ENCODE assay signal across 8 cellular contexts in genomic region chr1:150970818-150971582, GRCh38. TPM values are rescaled to one million over a fixed set of nuclear protein-coding genes. Genes with fewer than 3 reads are reported as not detected.
DNase-seq lines count a peak whose midpoint lies in the region; ATAC-seq and TF ChIP-seq lines count a peak whose summit lies in the region.

No MANE protein-coding gene starts in this region.

- no peak for TF ChIP-seq POLR2A in sigmoid colon (IDR thresholded peaks at IDR 0.05)

- peaks cover 28 to 31% (median 29%) of the 10 kb centered on the region in 4 donors for H3K36me3 ChIP-seq in sigmoid colon

- H3K27ac ChIP-seq in sigmoid colon, result peak overlapping the region; percentile 93 to 99 (median 96)

- peak overlapping the region in 2 of 4 donors; percentile 10 to 13 for H3K4me3 ChIP-seq in sigmoid colon

- no peaks in the 10 kb centered on the region for H3K27me3 ChIP-seq in sigmoid colon

- peak overlapping the region; percentile 93 for H3K4me3 Mint-ChIP-seq in activated naive CD8-positive, alpha-beta T cell

- no peak for TF ChIP-seq EP300 in sigmoid colon (IDR thresholded peaks at IDR 0.05)

- H3K4me1 ChIP-seq in sigmoid colon, result peaks cover 0 to 54% (median 49%) of the 10 kb centered on the region in 4 donors

- no peaks in the 10 kb centered on the region for H3K36me3 Mint-ChIP-seq in activated naive CD8-positive, alpha-beta T cell

- H3K27me3 Mint-ChIP-seq in activated naive CD8-positive, alpha-beta T cell, result no peaks in the 10 kb centered on the region

- ATAC-seq in left ventricle myocardium superior (peak; percentile 83), GM21423 (IDR thresholded peaks at IDR 0.05; ENCODE audit: unreplicated experiment) (no peak)

- DNase-seq in HCEC 1CT (peak; percentile 48), left ventricle myocardium superior (peak; percentile 86), sigmoid colon (peak; percentile 93), HUDEP-2 (lab: John Stamatoyannopoulos, UW; ENCODE audit: unreplicated experiment in 76 of 76) (no peak), T-helper 9 cell (no peak)
- DNase-seq in stimulated activated CD4-positive, alpha-beta T cell treated with anti-CD3 and anti-CD28 coated beads, Interleukin-15, amount 100 ng/mL, for 24 hours, result no peak

- peaks cover 38% of the 10 kb centered on the region for H3K4me1 Mint-ChIP-seq in activated naive CD8-positive, alpha-beta T cell (ENCODE audit: low read depth)

- H3K9me3 ChIP-seq in sigmoid colon, result no peaks in the 10 kb centered on the region

- no peak for TF ChIP-seq CTCF in sigmoid colon (IDR thresholded peaks at IDR 0.05)

- H3K27ac Mint-ChIP-seq in activated naive CD8-positive, alpha-beta T cell, result peak overlapping the region; percentile 90

- no peaks in the 10 kb centered on the region for H3K9me3 Mint-ChIP-seq in activated naive CD8-positive, alpha-beta T cell (ENCODE audit: low read depth)

- WGBS in sigmoid colon, 2 donors, result 58 to 69% methylated on average over 11 of the region's 11 CpGs

- intact Hi-C loops in left ventricle myocardium superior (cut with micrococcal nuclease), result no loop called here
- intact Hi-C loops in sigmoid colon (cut with DNase I), result loop anchor here (5.0 kb wide), 1 partner anchor 44 kb away; the partner anchor contains the start of gene SETDB1

RNA-seq across cellular contexts. Expression of gene CERS2, which starts 3.6 kb away (rescaled TPM):
- 83.2 TPM for total RNA-seq in left ventricle myocardium superior
- 100 to 1,000 TPM in 1 of 4 donors, 10 to 100 TPM in 3; 68.7 to 103 (median 79.1) TPM for total RNA-seq in sigmoid colon
- 100 to 1,000 TPM in 1 of 3 donors, 10 to 100 TPM in 2; 50.6 to 115 (median 97.8) TPM for polyA plus RNA-seq in sigmoid colon

RNA-seq across cellular contexts. Expression of gene ANXA9, which starts 11.1 kb away (rescaled TPM):
- 0.27 TPM for total RNA-seq in left ventricle myocardium superior
- total RNA-seq in sigmoid colon, result under 1 TPM in 1 of 4 donors, not detected in 3; 0.36 TPM
- polyA plus RNA-seq in sigmoid colon, result under 1 TPM in 2 of 3 donors, not detected in 1; 0.45 to 0.60 TPM

RNA-seq across cellular contexts. Expression of gene MINDY1, which starts 35.7 kb away (rescaled TPM):
- total RNA-seq in left ventricle myocardium superior (40.6 TPM), sigmoid colon (10 to 100 TPM; 21.7 to 51.8 (median 27.0) TPM)
- 10 to 100 TPM; 15.6 to 26.4 (median 22.1) TPM for polyA plus RNA-seq in sigmoid colon

RNA-seq across cellular contexts. Expression of gene PRUNE1, which starts 37.2 kb away (rescaled TPM):
- 43.6 TPM for total RNA-seq in left ventricle myocardium superior
- total RNA-seq in sigmoid colon, result 10 to 100 TPM; 16.7 to 33.9 (median 27.7) TPM
- polyA plus RNA-seq in sigmoid colon, result 10 to 100 TPM; 15.5 to 18.7 (median 18.6) TPM

RNA-seq across cellular contexts. Expression of gene SETDB1, which starts 44.8 kb away (rescaled TPM):
- total RNA-seq in left ventricle myocardium superior, result 19.2 TPM
- 10 to 100 TPM; 23.9 to 36.0 (median 30.3) TPM for total RNA-seq in sigmoid colon
- 10 to 100 TPM in 1 of 3 donors, 1 to 10 TPM in 2; 5.5 to 24.5 (median 9.0) TPM for polyA plus RNA-seq in sigmoid colon

Comparison
In these comparisons a context has a peak if more than half of its experiments do, and no peak if none do; other contexts are left out.
1. DNase-seq: peak in HCEC 1CT (single experiment), left ventricle myocardium superior (single experiment) and sigmoid colon (single experiment); none in HUDEP-2 (0 of 76), stimulated activated CD4-positive, alpha-beta T cell treated with anti-CD3 and anti-CD28 coated beads, Interleukin-15, amount 100 ng/mL, for 24 hours (single experiment) and T-helper 9 cell (single experiment).